ENCODE assay signal across 1 cellular context in genomic region chr2:27729198-27729597, GRCh38.
TF ChIP-seq lines count a peak whose summit lies in the region.

No MANE protein-coding gene starts in this region.

TF ChIP-seq in A549, 52 proteins besides CTCF, POLR2A, EP300 and RAD21:
- TF ChIP-seq REST (IDR thresholded peaks at IDR 0.05): no peak
- no peak for TF ChIP-seq BHLHE40 (IDR thresholded peaks at IDR 0.05; ENCODE audit: low read depth, low read length)
- no peak for TF ChIP-seq HMGXB4 (CRISPR knock-in tag; IDR thresholded peaks at IDR 0.05; ENCODE audit: borderline replicate concordance)
- no peak for TF ChIP-seq HDAC2 (IDR thresholded peaks at IDR 0.05)
- no peak for TF ChIP-seq FOXS1 (CRISPR knock-in tag; IDR thresholded peaks at IDR 0.05)
- no peak for TF ChIP-seq TFCP2L1 (CRISPR knock-in tag; IDR thresholded peaks at IDR 0.05)
- no peak for TF ChIP-seq RFX5 (IDR thresholded peaks at IDR 0.05)
- no peak for TF ChIP-seq HOXB5 (CRISPR knock-in tag; IDR thresholded peaks at IDR 0.05)
- TF ChIP-seq PBX3 (IDR thresholded peaks at IDR 0.05): no peak
- TF ChIP-seq, protein P1, sequence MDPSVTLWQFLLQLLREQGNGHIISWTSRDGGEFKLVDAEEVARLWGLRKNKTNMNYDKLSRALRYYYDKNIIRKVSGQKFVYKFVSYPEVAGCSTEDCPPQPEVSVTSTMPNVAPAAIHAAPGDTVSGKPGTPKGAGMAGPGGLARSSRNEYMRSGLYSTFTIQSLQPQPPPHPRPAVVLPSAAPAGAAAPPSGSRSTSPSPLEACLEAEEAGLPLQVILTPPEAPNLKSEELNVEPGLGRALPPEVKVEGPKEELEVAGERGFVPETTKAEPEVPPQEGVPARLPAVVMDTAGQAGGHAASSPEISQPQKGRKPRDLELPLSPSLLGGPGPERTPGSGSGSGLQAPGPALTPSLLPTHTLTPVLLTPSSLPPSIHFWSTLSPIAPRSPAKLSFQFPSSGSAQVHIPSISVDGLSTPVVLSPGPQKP (IDR thresholded peaks at IDR 0.05; ENCODE audit: low read depth, low read length): no peak
- no peak for TF ChIP-seq E2F6 (IDR thresholded peaks at IDR 0.05; ENCODE audit: borderline replicate concordance, low read depth)
- no peak for TF ChIP-seq CHD4 (IDR thresholded peaks at IDR 0.05; ENCODE audit: borderline replicate concordance)
- TF ChIP-seq EHF (CRISPR knock-in tag; IDR thresholded peaks at IDR 0.05): no peak
- no peak for TF ChIP-seq GATA3 (IDR thresholded peaks at IDR 0.05; ENCODE audit: borderline replicate concordance)
- TF ChIP-seq CEBPB (IDR thresholded peaks at IDR 0.05): no peak
- TF ChIP-seq FOSL2 (IDR thresholded peaks at IDR 0.05): no peak
- no peak for TF ChIP-seq FOSL2 (CRISPR knock-in tag; IDR thresholded peaks at IDR 0.05)
- no peak for TF ChIP-seq SMC3 (IDR thresholded peaks at IDR 0.05)
- TF ChIP-seq ATOH8 (CRISPR knock-in tag; IDR thresholded peaks at IDR 0.05; ENCODE audit: low read depth): no peak
- no peak for TF ChIP-seq NR3C1 (IDR thresholded peaks at IDR 0.05)
- TF ChIP-seq JUN (IDR thresholded peaks at IDR 0.05): no peak
